Comparison of ENCODE assay signal across 10 cellular contexts in the genomic region with DNA sequence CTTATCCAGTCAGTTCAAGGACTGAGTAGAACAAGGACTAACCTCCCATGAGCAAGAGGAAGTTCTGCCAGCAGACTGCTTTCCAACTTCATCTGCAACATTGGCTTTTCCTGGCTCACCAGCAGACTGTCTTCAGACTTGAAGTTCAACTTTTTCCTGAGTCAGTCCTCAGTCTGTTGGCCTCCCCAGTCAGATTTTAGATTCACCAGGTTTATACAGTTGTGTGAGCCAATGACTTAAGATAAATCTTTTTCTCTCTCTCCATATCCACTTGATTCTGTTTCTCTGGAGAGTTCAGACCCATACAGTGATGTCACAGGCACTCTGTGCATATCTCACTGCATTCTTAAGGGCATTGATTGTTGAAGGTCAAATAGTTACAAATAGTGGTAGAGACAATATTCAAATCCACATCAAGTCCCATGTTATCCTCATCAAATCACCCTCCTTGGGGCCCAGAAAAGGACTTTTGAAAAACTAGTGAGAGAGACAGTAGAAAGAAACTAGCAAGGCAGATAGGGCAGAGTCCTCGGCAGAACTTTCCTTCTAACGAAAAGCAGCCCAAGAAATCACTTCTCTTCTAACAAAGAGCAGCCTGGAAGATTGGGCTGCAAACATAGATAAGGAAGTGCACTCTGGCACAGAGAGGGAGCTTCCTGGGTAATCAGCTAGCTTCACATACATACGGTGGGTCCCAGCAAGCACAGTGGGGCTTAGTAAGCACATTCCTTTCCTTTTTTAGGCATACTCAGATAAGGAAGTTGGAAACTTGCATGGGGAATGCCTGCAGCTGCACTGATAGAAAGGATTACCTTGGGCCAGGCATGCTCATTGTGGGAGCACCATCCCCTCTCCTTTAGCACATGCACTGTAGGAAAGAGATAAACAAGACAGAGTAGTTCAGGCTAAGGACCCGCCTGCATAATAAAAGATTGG.
A peak's percentile ranks its signal among the peaks of the same experiment; 100 is the strongest.
DNase-seq lines count a peak whose midpoint lies in the region; ATAC-seq and TF ChIP-seq lines count a peak whose summit lies in the region.
"Had no signal": no experiment of that assay in that cellular context is flagged by ENCODE, and none has a peak within 500 bp of the region (broad histone marks: within the 10 kb centered on the region; RNA-seq: fewer than 3 reads in every experiment).

No MANE protein-coding gene starts in this region.

- no peaks in the 10 kb centered on the region for H4K20me1 ChIP-seq in Karpas-422 (ENCODE audit: insufficient read depth, low read depth, low read length)

- peak overlapping the region; percentile 89 for H3K9ac ChIP-seq in HUES6 (ENCODE audit: low read length)
- no peak overlapping the region for H3K9ac ChIP-seq in liver (ENCODE audit: low read depth in 1 of 2, low read length in 2 of 2)
- no peak overlapping the region for H3K9ac ChIP-seq in Karpas-422 (ENCODE audit: low read length)
- H3K9ac ChIP-seq: KMS-11 had no signal

- H3K79me2 ChIP-seq in Karpas-422 (ENCODE audit: low read length): no peaks in the 10 kb centered on the region

- H3K4me3 ChIP-seq in HUES6 (ENCODE audit: low read depth, low read length): peak overlapping the region; percentile 25; the same call in 1 of the 2 replicates
- H3K4me3 ChIP-seq in epithelial cell of esophagus (ENCODE audit: low read length): no peak overlapping the region
- no peak overlapping the region for H3K4me3 ChIP-seq in liver (ENCODE audit: low read depth in 1 of 3, low read length in 3 of 3)
- no peak overlapping the region for H3K4me3 ChIP-seq in thyroid gland (replicated peaks in 1 of 3)
- H3K4me3 ChIP-seq in Karpas-422 (ENCODE audit: low read length): no peak overlapping the region

- WGBS in liver: 61% methylated on average over 4 of the region's 4 CpGs
- WGBS in thyroid gland, 2 donors: 39 to 50% methylated on average over 4 of the region's 4 CpGs

- DNase-seq in epithelial cell of esophagus (ENCODE audit: low read depth) (peak; percentile 39), thyroid gland (peak; percentile 25 to 29), Karpas-422 (no peak), KG1 (lab: John Stamatoyannopoulos, UW) (no peak)
- DNase-seq: GF-D8, NCI-H446 had no signal

- intact Hi-C loops in thyroid gland (cut with DNase I): no loop called here

- H3K27ac ChIP-seq in HUES6 (ENCODE audit: low read depth, low read length) (peak overlapping the region; percentile 86), liver (ENCODE audit: low read depth in 1 of 2, low read length in 2 of 2) (no peak overlapping the region), thyroid gland (peak overlapping the region; percentile 81 to 95 (median 94)), Karpas-422 (ENCODE audit: low read length) (no peak overlapping the region)
- H3K27ac ChIP-seq: KMS-11 had no signal

- H3K9me2 ChIP-seq in Karpas-422 (replicated peaks; ENCODE audit: insufficient read depth, low read length): no peaks in the 10 kb centered on the region; the same call in 1 of the 2 replicates

- H3K27me3 ChIP-seq in HUES6 (ENCODE audit: control insufficient read depth, insufficient read depth, low read length): no peaks in the 10 kb centered on the region
- no peaks in the 10 kb centered on the region for H3K27me3 ChIP-seq in liver (ENCODE audit: control insufficient read depth in 4 of 4, insufficient read depth in 4 of 4, low read length in 3 of 4)
- H3K27me3 ChIP-seq in thyroid gland: no peaks in the 10 kb centered on the region
- peaks cover 2% of the 10 kb centered on the region; the same call in 1 of the 2 replicates for H3K27me3 ChIP-seq in Karpas-422 (ENCODE audit: low read length)

- no peak overlapping the region for H3K4me2 ChIP-seq in Karpas-422 (ENCODE audit: low read depth, low read length, poor library complexity, severe bottlenecking)
- H3K4me2 ChIP-seq: KMS-11 had no signal

- TF ChIP-seq RAD21 in liver (IDR thresholded peaks at IDR 0.05): no peak

- H3K36me3 ChIP-seq in HUES6 (ENCODE audit: control insufficient read depth, insufficient read depth, low read length): no peaks in the 10 kb centered on the region
- no peaks in the 10 kb centered on the region for H3K36me3 ChIP-seq in liver (ENCODE audit: control insufficient read depth in 4 of 4, insufficient read depth in 3 of 4, low read depth in 1 of 4, low read length in 3 of 4)
- H3K36me3 ChIP-seq in thyroid gland: no peaks in the 10 kb centered on the region
- no peaks in the 10 kb centered on the region for H3K36me3 ChIP-seq in Karpas-422 (ENCODE audit: insufficient read depth, low read length)

- H2AFZ ChIP-seq in Karpas-422 (ENCODE audit: low read length): no peak overlapping the region

- no peak for TF ChIP-seq CTCF in epithelial cell of esophagus (IDR thresholded peaks at IDR 0.05; ENCODE audit: insufficient read depth, low read depth, low read length, missing control alignments)
- TF ChIP-seq CTCF in liver (IDR thresholded peaks at IDR 0.05; ENCODE audit: low read depth, low read length, missing input control): no peak
- no peak for TF ChIP-seq CTCF in thyroid gland (IDR thresholded peaks at IDR 0.05)

- peaks cover 55% of the 10 kb centered on the region for H3K4me1 ChIP-seq in HUES6 (ENCODE audit: control insufficient read depth, insufficient read depth, low read length)
- H3K4me1 ChIP-seq in liver (ENCODE audit: control insufficient read depth in 4 of 4, insufficient read depth in 4 of 4, low read length in 3 of 4): peaks cover 0 to 6% (median 3%) of the 10 kb centered on the region in 4 donors
- H3K4me1 ChIP-seq in thyroid gland: peaks cover 33 to 66% of the 10 kb centered on the region in 2 donors
- H3K4me1 ChIP-seq in Karpas-422 (ENCODE audit: low read length): no peaks in the 10 kb centered on the region

- peak in 1 of 2 donors; percentile 18 for TF ChIP-seq POLR2A in thyroid gland (IDR thresholded peaks at IDR 0.05)

- peaks cover 18% of the 10 kb centered on the region for H3K9me3 ChIP-seq in HUES6 (ENCODE audit: control insufficient read depth, insufficient read depth, low read depth, low read length)
- peaks cover 0 to 2% (median 0%) of the 10 kb centered on the region in 4 donors for H3K9me3 ChIP-seq in liver (ENCODE audit: control insufficient read depth in 4 of 4, low read length in 3 of 4)
- H3K9me3 ChIP-seq in thyroid gland: no peaks in the 10 kb centered on the region
- no peaks in the 10 kb centered on the region for H3K9me3 ChIP-seq in Karpas-422 (ENCODE audit: low read length)

- no peak for ATAC-seq in GM19395 (IDR thresholded peaks at IDR 0.05; ENCODE audit: unreplicated experiment)

TF ChIP-seq in liver, 16 proteins besides CTCF, POLR2A, EP300 and RAD21:
- TF ChIP-seq NR2F2 (IDR thresholded peaks at IDR 0.05): peak; percentile 62
- TF ChIP-seq, protein P1, sequence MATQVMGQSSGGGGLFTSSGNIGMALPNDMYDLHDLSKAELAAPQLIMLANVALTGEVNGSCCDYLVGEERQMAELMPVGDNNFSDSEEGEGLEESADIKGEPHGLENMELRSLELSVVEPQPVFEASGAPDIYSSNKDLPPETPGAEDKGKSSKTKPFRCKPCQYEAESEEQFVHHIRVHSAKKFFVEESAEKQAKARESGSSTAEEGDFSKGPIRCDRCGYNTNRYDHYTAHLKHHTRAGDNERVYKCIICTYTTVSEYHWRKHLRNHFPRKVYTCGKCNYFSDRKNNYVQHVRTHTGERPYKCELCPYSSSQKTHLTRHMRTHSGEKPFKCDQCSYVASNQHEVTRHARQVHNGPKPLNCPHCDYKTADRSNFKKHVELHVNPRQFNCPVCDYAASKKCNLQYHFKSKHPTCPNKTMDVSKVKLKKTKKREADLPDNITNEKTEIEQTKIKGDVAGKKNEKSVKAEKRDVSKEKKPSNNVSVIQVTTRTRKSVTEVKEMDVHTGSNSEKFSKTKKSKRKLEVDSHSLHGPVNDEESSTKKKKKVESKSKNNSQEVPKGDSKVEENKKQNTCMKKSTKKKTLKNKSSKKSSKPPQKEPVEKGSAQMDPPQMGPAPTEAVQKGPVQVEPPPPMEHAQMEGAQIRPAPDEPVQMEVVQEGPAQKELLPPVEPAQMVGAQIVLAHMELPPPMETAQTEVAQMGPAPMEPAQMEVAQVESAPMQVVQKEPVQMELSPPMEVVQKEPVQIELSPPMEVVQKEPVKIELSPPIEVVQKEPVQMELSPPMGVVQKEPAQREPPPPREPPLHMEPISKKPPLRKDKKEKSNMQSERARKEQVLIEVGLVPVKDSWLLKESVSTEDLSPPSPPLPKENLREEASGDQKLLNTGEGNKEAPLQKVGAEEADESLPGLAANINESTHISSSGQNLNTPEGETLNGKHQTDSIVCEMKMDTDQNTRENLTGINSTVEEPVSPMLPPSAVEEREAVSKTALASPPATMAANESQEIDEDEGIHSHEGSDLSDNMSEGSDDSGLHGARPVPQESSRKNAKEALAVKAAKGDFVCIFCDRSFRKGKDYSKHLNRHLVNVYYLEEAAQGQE (IDR thresholded peaks at IDR 0.05): no peak

Comparison
In these comparisons a context has a peak if more than half of its experiments do, and no peak if none do; other contexts are left out.
1. H3K27ac ChIP-seq: peak in HUES6 (single experiment) and thyroid gland (3 of 3); none in liver (0 of 2) and Karpas-422 (single experiment).
2. DNase-seq: peak in epithelial cell of esophagus (single experiment) and thyroid gland (2 of 2); none in Karpas-422 (single experiment) and KG1 (single experiment).